Comparison of ENCODE assay signal across 7 cellular contexts in genomic region chr16:3069146-3069545, GRCh38. TPM values are rescaled to one million over a fixed set of nuclear protein-coding genes. Genes with fewer than 3 reads are reported as not detected.
"Had no signal": no experiment of that assay in that cellular context is flagged by ENCODE, and none has a peak within 500 bp of the region (broad histone marks: within the 10 kb centered on the region; RNA-seq: fewer than 3 reads in every experiment).

No MANE protein-coding gene starts in this region.

RNA-seq across cellular contexts. Expression of gene ZSCAN10, which starts 29.9 kb away (rescaled TPM):
- total RNA-seq: aorta, foreskin keratinocyte, left ventricle myocardium superior, right atrium auricular region, skeletal muscle tissue, transverse colon, vagina had no signal
- polyA plus RNA-seq: aorta, foreskin keratinocyte had no signal

RNA-seq across cellular contexts. Expression of gene BICDL2, which starts 32.4 kb away (rescaled TPM):
- total RNA-seq: left ventricle myocardium superior, skeletal muscle tissue had no signal
